In the genomic region with DNA sequence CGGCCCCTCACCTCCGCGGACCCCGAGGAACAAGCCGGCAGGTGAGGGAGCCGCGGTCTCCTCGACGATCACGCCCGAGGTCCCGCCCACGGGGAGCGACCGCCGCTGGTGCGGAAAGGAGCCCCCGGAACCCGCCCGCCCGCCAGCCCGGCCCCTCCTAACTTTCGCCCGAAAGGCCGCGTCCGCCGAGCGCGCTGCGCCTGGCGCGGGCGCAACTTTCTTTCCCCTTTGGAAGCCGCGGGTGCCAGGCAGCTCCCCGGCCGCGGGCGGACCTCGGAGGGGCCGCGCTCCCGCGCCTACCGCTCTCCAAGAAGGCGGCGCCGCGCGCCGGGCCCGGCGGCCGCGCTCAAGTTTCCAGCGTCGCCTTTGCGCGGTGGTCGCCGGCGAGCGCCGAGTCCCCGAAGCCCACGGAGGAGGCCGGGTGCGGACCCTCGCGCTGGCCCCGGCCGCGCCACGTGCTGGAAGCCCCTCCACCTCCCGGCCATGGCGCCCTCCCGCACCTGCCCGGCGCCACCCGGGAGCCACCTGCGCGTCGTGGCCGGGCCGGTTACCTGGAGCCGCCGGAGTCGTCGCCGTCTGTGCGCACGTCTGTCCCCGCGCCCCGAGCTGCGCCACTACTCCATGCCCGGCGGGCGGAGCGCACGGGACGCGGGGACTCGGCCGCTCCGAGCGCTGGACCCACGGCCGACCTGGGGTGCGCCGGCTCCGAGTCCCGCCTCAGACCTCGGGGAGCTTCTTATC, we compare ENCODE assay signal across 8 cellular contexts. TPM values are rescaled to one million over a fixed set of nuclear protein-coding genes. Genes with fewer than 3 reads are reported as not detected.
A peak's percentile ranks its signal among the peaks of the same experiment; 100 is the strongest.
DNase-seq lines count a peak whose midpoint lies in the region; ATAC-seq lines count a peak whose summit lies in the region.

ALKAL2 (minus strand) TSS at position 90 of the 741 bp plus-strand sequence. CDS start 256 bp downstream, outside the sequence.

- no peaks in the 10 kb centered on the region for H3K36me3 ChIP-seq in aorta (ENCODE audit: control insufficient read depth in 1 of 2, insufficient read depth in 2 of 2, low read length in 1 of 2)

- H3K9me3 Mint-ChIP-seq in central memory CD8-positive, alpha-beta T cell = no peaks in the 10 kb centered on the region
- no peaks in the 10 kb centered on the region for H3K9me3 Mint-ChIP-seq in memory B cell

- H3K4me1 Mint-ChIP-seq in central memory CD8-positive, alpha-beta T cell = no peaks in the 10 kb centered on the region
- H3K4me1 Mint-ChIP-seq in memory B cell = peaks cover 2% of the 10 kb centered on the region

- ATAC-seq in central memory CD8-positive, alpha-beta T cell (replicated peaks; ENCODE audit: extremely low read depth, poor library complexity, severe bottlenecking) = peak; percentile 42
- peak; percentile 24 for ATAC-seq in memory B cell (ENCODE audit: low read depth)
- ATAC-seq in aorta (ENCODE audit: low FRiP score) = no peak
- ATAC-seq in GM19463 (IDR thresholded peaks at IDR 0.05; ENCODE audit: unreplicated experiment) = no peak

- peaks cover 4% of the 10 kb centered on the region for H3K36me3 Mint-ChIP-seq in central memory CD8-positive, alpha-beta T cell (ENCODE audit: insufficient read depth)
- H3K36me3 Mint-ChIP-seq in memory B cell = peaks cover 1% of the 10 kb centered on the region

- DNase-seq in stimulated activated CD4-positive, alpha-beta T cell treated with anti-CD3 and anti-CD28 coated beads, Interleukin-4, amount 100 ng/mL, for 1 hour = peak; percentile 11
- DNase-seq in stimulated activated CD4-positive, alpha-beta T cell treated with anti-CD3 and anti-CD28 coated beads, Interleukin-4, amount 100 ng/mL, for 24 hours = no peak
- DNase-seq in central memory CD8-positive, alpha-beta T cell (ENCODE audit: low spot score in 2 of 2) = no peak
- DNase-seq in memory B cell (ENCODE audit: low spot score in 2 of 2) = peak in 1 of 2 donors; percentile 22
- peak in 1 of 2 donors; percentile 80 for DNase-seq in aorta
- DNase-seq in NCI-H1092 (lab: John Stamatoyannopoulos, UW) = no peak
- no peak for DNase-seq in GOT3 (lab: John Stamatoyannopoulos, UW)

- H3K27me3 Mint-ChIP-seq in central memory CD8-positive, alpha-beta T cell = peaks cover 25% of the 10 kb centered on the region
- H3K27me3 Mint-ChIP-seq in memory B cell = peaks cover 11% of the 10 kb centered on the region

- peak within 1 kb of the TSS in 1 of 2 donors; percentile 74 for H3K27ac ChIP-seq in aorta (ENCODE audit: low read depth in 1 of 2, low read length in 2 of 2)

- intact Hi-C loops in aorta (cut with DNase I) = loop anchor here (5.0 kb wide), 1 partner anchor 41 kb away; no protein-coding TSS in a partner anchor

- 1% methylated on average over 79 to 115 of the region's 115 CpGs for WGBS in aorta, 2 donors

- H3K27me3 ChIP-seq in aorta (ENCODE audit: control insufficient read depth in 1 of 2, insufficient read depth in 2 of 2, low read length in 1 of 2) = no peaks in the 10 kb centered on the region

- no peak within 1 kb of the TSS for H3K27ac Mint-ChIP-seq in central memory CD8-positive, alpha-beta T cell (ENCODE audit: low read depth)
- H3K27ac Mint-ChIP-seq in memory B cell = no peak within 1 kb of the TSS

- no peaks in the 10 kb centered on the region for H3K4me1 ChIP-seq in aorta (ENCODE audit: control insufficient read depth in 1 of 2, insufficient read depth in 2 of 2, low read length in 2 of 2)

- no peak within 1 kb of the TSS for H3K4me3 Mint-ChIP-seq in central memory CD8-positive, alpha-beta T cell
- H3K4me3 Mint-ChIP-seq in memory B cell = peak within 1 kb of the TSS; percentile 64

- H3K4me3 ChIP-seq in aorta (ENCODE audit: low read length in 2 of 2) = peak within 1 kb of the TSS; percentile 42 to 56

- H3K9me3 ChIP-seq in aorta (ENCODE audit: control insufficient read depth, low read length) = no peaks in the 10 kb centered on the region

RNA-seq across cellular contexts. Expression of gene ALKAL2, which starts in this region (rescaled TPM):
- 10 to 100 TPM; 14.3 to 21.2 TPM for total RNA-seq in aorta
- polyA plus RNA-seq in aorta = 1 to 10 TPM; 5.1 to 5.6 TPM

Comparison
In these comparisons a context has a peak if more than half of its experiments do, and no peak if none do; other contexts are left out.
1. ATAC-seq: peak in central memory CD8-positive, alpha-beta T cell (single experiment) and memory B cell (single experiment); none in aorta (single experiment) and GM19463 (single experiment).